In genomic region chr3:118882353-118882947, GRCh38 we compare ENCODE assay signal across 8 cellular contexts.
DNase-seq lines count a peak whose midpoint lies in the region; ATAC-seq and TF ChIP-seq lines count a peak whose summit lies in the region.

No MANE protein-coding gene starts in this region.

- H3K4me3 ChIP-seq in A673 (ENCODE audit: low read depth, low read length, poor library complexity, severe bottlenecking): no peak overlapping the region

- H3K27ac Mint-ChIP-seq in memory B cell: no peak overlapping the region

- H3K27me3 ChIP-seq in A673 (replicated peaks; ENCODE audit: insufficient read depth, low read depth, low read length, poor library complexity): peaks cover 14% of the 10 kb centered on the region

- no peak overlapping the region for H3K4me3 Mint-ChIP-seq in memory B cell

- BruUV-seq in A673 (replicated peaks; lab: Mats Ljungman, UMichigan): no TSS peak

- H3K9me3 Mint-ChIP-seq in memory B cell: no peaks in the 10 kb centered on the region

- DNase-seq in A673 (ENCODE audit: low spot score): peak; percentile 66
- DNase-seq in NCI-H345 treated with DMSO at 0.1 percent for 48 hours (lab: John Stamatoyannopoulos, UW; ENCODE audit: unreplicated experiment): peak; percentile 23
- DNase-seq in activated CD4-positive, alpha-beta T cell treated with anti-CD3 and anti-CD28 coated beads, Interleukin-2, amount 50 U/mL, for 1 hour: peak; percentile 68
- peak; percentile 75 for DNase-seq in ecto neural progenitor cell (ENCODE audit: low spot score)
- DNase-seq in memory B cell (ENCODE audit: low spot score in 2 of 2): peak; percentile 51 to 54
- DNase-seq in stimulated activated CD8-positive, alpha-beta memory T cell treated with anti-CD3 and anti-CD28 coated beads, Interleukin-2, amount 100 ng/mL, for 48 hours (ENCODE audit: low read depth in 2 of 2): peak; percentile 40 to 50

- H3K36me3 Mint-ChIP-seq in memory B cell: no peaks in the 10 kb centered on the region

- peaks cover 12% of the 10 kb centered on the region for H3K27me3 Mint-ChIP-seq in memory B cell

- no peak overlapping the region for H3K27ac ChIP-seq in A673 (ENCODE audit: low read depth, low read length, poor library complexity, severe bottlenecking)

- intact Hi-C loops in A673 (cut with micrococcal nuclease; ENCODE audit: unreplicated experiment): loop anchor here (1.0 to 5.0 kb wide), 3 partner anchors 152 to 505 kb away; partner anchors contain the start of gene IGSF11

- peak; percentile 47 for ATAC-seq in GM18499 (IDR thresholded peaks at IDR 0.05; ENCODE audit: insufficient read depth, unreplicated experiment)
- peak; percentile 50 for ATAC-seq in HG03039 (IDR thresholded peaks at IDR 0.05; ENCODE audit: unreplicated experiment)
- ATAC-seq in memory B cell (ENCODE audit: low read depth): peak; percentile 68

- no peaks in the 10 kb centered on the region for H3K36me3 ChIP-seq in A673 (ENCODE audit: insufficient read depth, low read length, poor library complexity, severe bottlenecking)

- CTCF ChIA-PET in A673 (lab: Charles Lee): interaction anchor here (1.1 to 3.1 kb wide), 5 partner anchors 152 to 359 kb away, joined by 4 to 16 read pairs (median 9); partner anchors contain the start of genes B4GALT4 and IGSF11

- POLR2A ChIA-PET in A673 (lab: Charles Lee; ENCODE audit: low non-redundant PET): no interaction called here

- H3K4me1 Mint-ChIP-seq in memory B cell: no peaks in the 10 kb centered on the region

- no peaks in the 10 kb centered on the region for H3K9me3 ChIP-seq in A673 (ENCODE audit: low read depth, low read length, poor library complexity, severe bottlenecking)

- no peaks in the 10 kb centered on the region for H3K4me1 ChIP-seq in A673 (ENCODE audit: insufficient read depth, low read length, poor library complexity, severe bottlenecking)

- peak; percentile 80 for TF ChIP-seq CTCF in A673 (conservative IDR thresholded peaks at IDR 0.05; ENCODE audit: low read depth, low read length)

Comparison
In these comparisons a context has a peak if more than half of its experiments do, and no peak if none do; other contexts are left out.
1. DNase-seq: peak in every context shown above with its lines; median percentile 75 in ecto neural progenitor cell; 68 in activated CD4-positive, alpha-beta T cell treated with anti-CD3 and anti-CD28 coated beads, Interleukin-2, amount 50 U/mL, for 1 hour; 66 in A673; 52 in memory B cell; 45 in stimulated activated CD8-positive, alpha-beta memory T cell treated with anti-CD3 and anti-CD28 coated beads, Interleukin-2, amount 100 ng/mL, for 48 hours; 23 in NCI-H345 treated with DMSO at 0.1 percent for 48 hours.